ENCODE assay signal across 19 cellular contexts in the genomic region with DNA sequence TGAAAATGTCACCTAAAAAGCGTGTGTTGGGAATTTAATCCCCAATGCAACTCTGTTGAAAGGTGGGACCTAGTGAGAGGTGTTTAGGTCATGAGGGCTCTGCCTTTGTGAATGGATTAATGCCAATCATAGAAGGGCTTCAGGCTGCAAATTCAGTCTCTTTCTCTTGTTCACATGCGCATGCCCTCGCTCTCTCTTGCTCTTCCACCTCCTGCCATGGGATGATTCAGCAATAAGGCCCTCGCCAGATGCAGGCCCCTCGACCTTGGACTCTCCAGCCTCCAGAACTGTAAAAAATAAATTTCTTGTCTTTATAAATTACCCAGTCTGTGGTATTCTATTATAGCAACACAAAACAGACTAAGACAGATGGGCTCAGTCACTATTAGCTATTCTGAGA. TPM values are rescaled to one million over a fixed set of nuclear protein-coding genes. Genes with fewer than 3 reads are reported as not detected.
DNase-seq lines count a peak whose midpoint lies in the region; ATAC-seq and TF ChIP-seq lines count a peak whose summit lies in the region.
"Had no signal": no experiment of that assay in that cellular context is flagged by ENCODE, and none has a peak within 500 bp of the region (broad histone marks: within the 10 kb centered on the region; RNA-seq: fewer than 3 reads in every experiment).

No MANE protein-coding gene starts in this region.

- no peak overlapping the region for H3K9ac ChIP-seq in NT2/D1 (ENCODE audit: insufficient read length, low read depth)
- H3K9ac ChIP-seq in PC-3 (ENCODE audit: low read length) = no peak overlapping the region
- H3K9ac ChIP-seq: BLaER1 had no signal

- intact Hi-C loops in PC-3 (cut with micrococcal nuclease) = no loop called here

- H3K27ac Mint-ChIP-seq in activated CD8-positive, alpha-beta memory T cell treated with anti-CD3 and anti-CD28 coated beads, Interleukin-2, amount 10 ng/mL, durations not matched to agents 7 days and 5 days = peak overlapping the region; percentile 40
- peak overlapping the region; percentile 92 for H3K27ac Mint-ChIP-seq in stimulated activated naive B cell treated with anti-CD40 and anti-IgM and Interleukin-4, amounts not matched to agents 10 μg/mL and 1 μg/mL and 100 μg/mL, for 72 hours

- peaks cover 22% of the 10 kb centered on the region for H3K36me3 Mint-ChIP-seq in activated CD8-positive, alpha-beta memory T cell treated with anti-CD3 and anti-CD28 coated beads, Interleukin-2, amount 10 ng/mL, durations not matched to agents 7 days and 5 days
- peaks cover 27 to 46% of the 10 kb centered on the region in 2 donors for H3K36me3 Mint-ChIP-seq in stimulated activated naive B cell treated with anti-CD40 and anti-IgM and Interleukin-4, amounts not matched to agents 10 μg/mL and 1 μg/mL and 100 μg/mL, for 72 hours

- H2AFZ ChIP-seq in PC-3 (ENCODE audit: low read length) = no peak overlapping the region

- no peaks in the 10 kb centered on the region for H3K27me3 Mint-ChIP-seq in activated CD8-positive, alpha-beta memory T cell treated with anti-CD3 and anti-CD28 coated beads, Interleukin-2, amount 10 ng/mL, durations not matched to agents 7 days and 5 days
- H3K27me3 Mint-ChIP-seq in stimulated activated naive B cell treated with anti-CD40 and anti-IgM and Interleukin-4, amounts not matched to agents 10 μg/mL and 1 μg/mL and 100 μg/mL, for 72 hours = no peaks in the 10 kb centered on the region
- H3K27me3 Mint-ChIP-seq: naive thymus-derived CD8-positive, alpha-beta T cell had no signal

- no peak overlapping the region for H3K4me3 Mint-ChIP-seq in activated CD8-positive, alpha-beta memory T cell treated with anti-CD3 and anti-CD28 coated beads, Interleukin-2, amount 10 ng/mL, durations not matched to agents 7 days and 5 days
- H3K4me3 Mint-ChIP-seq in stimulated activated naive B cell treated with anti-CD40 and anti-IgM and Interleukin-4, amounts not matched to agents 10 μg/mL and 1 μg/mL and 100 μg/mL, for 72 hours = no peak overlapping the region

- H3K27me3 ChIP-seq in NT2/D1 (ENCODE audit: insufficient read depth, insufficient read length) (no peaks in the 10 kb centered on the region), PC-3 (ENCODE audit: low read length) (no peaks in the 10 kb centered on the region), Peyer's patch (no peaks in the 10 kb centered on the region)
- H3K27me3 ChIP-seq: adrenal gland, BLaER1, upper lobe of right lung had no signal

- H3K9me3 ChIP-seq in NT2/D1 (ENCODE audit: insufficient read depth, low read length) (no peaks in the 10 kb centered on the region; the same call in 1 of the 2 replicates), PC-3 (ENCODE audit: low read length) (no peaks in the 10 kb centered on the region), Peyer's patch (no peaks in the 10 kb centered on the region)
- H3K9me3 ChIP-seq: A549, adrenal gland, BLaER1, upper lobe of right lung had no signal

- H3K27ac ChIP-seq in PC-3 (ENCODE audit: low read length) (no peak overlapping the region), Peyer's patch (no peak overlapping the region)
- H3K27ac ChIP-seq: A549, adrenal gland, BLaER1, upper lobe of right lung had no signal

- H3K36me3 ChIP-seq in NT2/D1 (ENCODE audit: insufficient read depth, insufficient read length, low read length) (no peaks in the 10 kb centered on the region), PC-3 (ENCODE audit: low read depth, low read length) (no peaks in the 10 kb centered on the region), Peyer's patch (no peaks in the 10 kb centered on the region)
- H3K36me3 ChIP-seq: adrenal gland, BLaER1, upper lobe of right lung had no signal

- no peak for ATAC-seq in activated CD8-positive, alpha-beta memory T cell treated with anti-CD3 and anti-CD28 coated beads, Interleukin-2, amount 10 ng/mL, durations not matched to agents 7 days and 5 days
- ATAC-seq in stimulated activated naive B cell treated with anti-CD40 and anti-IgM and Interleukin-4, amounts not matched to agents 10 μg/mL and 1 μg/mL and 100 μg/mL, for 72 hours (replicated peaks) = no peak
- no peak for ATAC-seq in PC-3
- ATAC-seq: A549; naive thymus-derived CD8-positive, alpha-beta T cell; Right ventricle myocardium inferior; upper lobe of right lung had no signal

- no peaks in the 10 kb centered on the region for H3K79me2 ChIP-seq in PC-3 (ENCODE audit: low read length)

- no peaks in the 10 kb centered on the region for H4K20me1 ChIP-seq in PC-3 (ENCODE audit: low read length)
- H4K20me1 ChIP-seq: BLaER1 had no signal

- H3K4me3 ChIP-seq in NT2/D1 (ENCODE audit: insufficient read length, low read depth) (no peak overlapping the region), choroid plexus epithelial cell (ENCODE audit: low read depth, low read length) (no peak overlapping the region), PC-3 (ENCODE audit: low read length) (no peak overlapping the region), Peyer's patch (no peak overlapping the region)
- H3K4me3 ChIP-seq: A549, adrenal gland, BLaER1, upper lobe of right lung had no signal

- no TSS peak for BruUV-seq in PC-3 (replicated peaks; lab: Mats Ljungman, UMichigan)

- CTCF ChIA-PET in activated CD8-positive, alpha-beta memory T cell treated with anti-CD3 and anti-CD28 coated beads, Interleukin-2, amount 10 ng/mL, durations not matched to agents 7 days and 5 days (lab: Charles Lee) = interaction anchor here (0.9 to 2.5 kb wide), 4 partner anchors 31 to 231 kb away, joined by 3 to 13 read pairs (median 4); a partner anchor contains a TSS
- CTCF ChIA-PET in PC-3 (lab: Charles Lee) = no interaction called here

- H3K9me3 Mint-ChIP-seq in activated CD8-positive, alpha-beta memory T cell treated with anti-CD3 and anti-CD28 coated beads, Interleukin-2, amount 10 ng/mL, durations not matched to agents 7 days and 5 days (ENCODE audit: low read depth) = no peaks in the 10 kb centered on the region
- peaks cover 0 to 2% of the 10 kb centered on the region in 2 donors for H3K9me3 Mint-ChIP-seq in stimulated activated naive B cell treated with anti-CD40 and anti-IgM and Interleukin-4, amounts not matched to agents 10 μg/mL and 1 μg/mL and 100 μg/mL, for 72 hours

- H3K9me2 ChIP-seq in PC-3 (replicated peaks; ENCODE audit: low read length) = no peaks in the 10 kb centered on the region

- DNase-seq in activated CD8-positive, alpha-beta memory T cell treated with anti-CD3 and anti-CD28 coated beads, Interleukin-2, amount 10 ng/mL, durations not matched to agents 7 days and 5 days = no peak
- DNase-seq in activated CD8-positive, alpha-beta memory T cell treated with anti-CD3 and anti-CD28 coated beads, Interleukin-2, amount 50 U/mL, for 4 hours = no peak
- peak; percentile 63 for DNase-seq in NT2/D1 (ENCODE audit: low read depth, low spot score)
- peak; percentile 66 for DNase-seq in choroid plexus epithelial cell (ENCODE audit: low read depth)
- no peak for DNase-seq in stimulated activated naive B cell treated with anti-CD40 and anti-IgM and Interleukin-4, amounts not matched to agents 10 μg/mL and 1 μg/mL and 100 μg/mL, for 72 hours
- DNase-seq in PC-3 = no peak
- no peak for DNase-seq in Peyer's patch
- DNase-seq in NCI-H524 treated with DMSO at 0.1 percent for 48 hours (lab: John Stamatoyannopoulos, UW) = no peak
- DNase-seq: activated CD4-positive, alpha-beta T cell treated with anti-CD3 and anti-CD28 coated beads, Interleukin-2, amount 50 U/mL, for 48 hours; DMS 273 treated with DMSO at 0.1 percent for 48 hours; naive thymus-derived CD8-positive, alpha-beta T cell; NCI-H1048; NCI-H2029 treated with DMSO at 0.1 percent for 48 hours; NCI-H446; upper lobe of right lung had no signal

- no peaks in the 10 kb centered on the region for H3K4me1 ChIP-seq in NT2/D1 (ENCODE audit: insufficient read depth, insufficient read length)
- peaks cover 19% of the 10 kb centered on the region for H3K4me1 ChIP-seq in PC-3 (ENCODE audit: insufficient read depth, low read length)
- H3K4me1 ChIP-seq in Peyer's patch = peaks cover 0 to 26% (median 10%) of the 10 kb centered on the region in 4 donors
- H3K4me1 ChIP-seq: A549 had no signal

- no peak for TF ChIP-seq POLR2A in Peyer's patch (IDR thresholded peaks at IDR 0.05)

- POLR2A ChIA-PET in PC-3 (lab: Charles Lee; ENCODE audit: unreplicated experiment) = no interaction called here

- no peaks in the 10 kb centered on the region for H3F3A ChIP-seq in PC-3 (ENCODE audit: low read length, unreplicated experiment)

- peaks cover 77% of the 10 kb centered on the region for H3K4me1 Mint-ChIP-seq in activated CD8-positive, alpha-beta memory T cell treated with anti-CD3 and anti-CD28 coated beads, Interleukin-2, amount 10 ng/mL, durations not matched to agents 7 days and 5 days
- H3K4me1 Mint-ChIP-seq in stimulated activated naive B cell treated with anti-CD40 and anti-IgM and Interleukin-4, amounts not matched to agents 10 μg/mL and 1 μg/mL and 100 μg/mL, for 72 hours = peaks cover 38 to 79% of the 10 kb centered on the region in 2 donors

- TF ChIP-seq CTCF in choroid plexus epithelial cell (conservative IDR thresholded peaks at IDR 0.05; ENCODE audit: low read depth, low read length) (no peak), PC-3 (conservative IDR thresholded peaks at IDR 0.05; ENCODE audit: low read depth, low read length) (no peak), Peyer's patch (IDR thresholded peaks at IDR 0.05) (no peak)

- H3K4me2 ChIP-seq in PC-3 (ENCODE audit: low read length) = no peak overlapping the region
- H3K4me2 ChIP-seq: A549, BLaER1 had no signal

RNA-seq across cellular contexts. Expression of a gene that starts 55.4 kb away (rescaled TPM):
- 10 to 100 TPM; 10.4 to 13.1 TPM for total RNA-seq in activated CD8-positive, alpha-beta memory T cell treated with anti-CD3 and anti-CD28 coated beads, Interleukin-2, amount 10 ng/mL, durations not matched to agents 7 days and 5 days
- total RNA-seq in PC-3 (2014; rRNA removed) (0.15 TPM in 1 of 2 replicates, not detected in the other), Peyer's patch (10 to 100 TPM in 1 of 4 donors, 1 to 10 TPM in 2, under 1 TPM in 1; 0.88 to 21.5 (median 5.1) TPM)

Comparison
In these comparisons a context has a peak if more than half of its experiments do, and no peak if none do; other contexts are left out.
1. DNase-seq: peak in NT2/D1 (single experiment) and choroid plexus epithelial cell (single experiment); none in activated CD8-positive, alpha-beta memory T cell treated with anti-CD3 and anti-CD28 coated beads, Interleukin-2, amount 10 ng/mL, durations not matched to agents 7 days and 5 days (single experiment), activated CD8-positive, alpha-beta memory T cell treated with anti-CD3 and anti-CD28 coated beads, Interleukin-2, amount 50 U/mL, for 4 hours (single experiment), stimulated activated naive B cell treated with anti-CD40 and anti-IgM and Interleukin-4, amounts not matched to agents 10 μg/mL and 1 μg/mL and 100 μg/mL, for 72 hours (single experiment), PC-3 (single experiment), Peyer's patch (0 of 3) and NCI-H524 treated with DMSO at 0.1 percent for 48 hours (single experiment).